Comparison of ENCODE assay signal across 25 cellular contexts in genomic region chr5:36631161-36631560, GRCh38. TPM values are rescaled to one million over a fixed set of nuclear protein-coding genes. Genes with fewer than 3 reads are reported as not detected.
DNase-seq lines count a peak whose midpoint lies in the region; ATAC-seq, FAIRE-seq and TF ChIP-seq lines count a peak whose summit lies in the region.
"Had no signal": no experiment of that assay in that cellular context is flagged by ENCODE, and none has a peak within 500 bp of the region (broad histone marks: within the 10 kb centered on the region; RNA-seq: fewer than 3 reads in every experiment).

No MANE protein-coding gene starts in this region.

- H3K27me3 ChIP-seq in left ventricle myocardium inferior (ENCODE audit: low read depth) (no peaks in the 10 kb centered on the region), OCI-LY3 (ENCODE audit: low read depth, low read length) (0 out of 2 replicates have a peak, but pooled peaks cover 5% of the 10 kb centered on the region), HAP-1 (ENCODE audit: low read depth) (no peaks in the 10 kb centered on the region)
- H3K27me3 ChIP-seq: SJCRH30 had no signal

- H3K9me3 ChIP-seq in left ventricle myocardium inferior (replicated peaks) = no peaks in the 10 kb centered on the region
- H3K9me3 ChIP-seq in OCI-LY3 (ENCODE audit: insufficient read depth, low read length) = no peaks in the 10 kb centered on the region
- H3K9me3 ChIP-seq in HAP-1 = no peaks in the 10 kb centered on the region
- H3K9me3 ChIP-seq: SJCRH30 had no signal

- no peak overlapping the region for H2AFZ ChIP-seq in OCI-LY3 (ENCODE audit: low read depth, low read length)

- no peaks in the 10 kb centered on the region for H4K20me1 ChIP-seq in OCI-LY3 (ENCODE audit: insufficient read depth, low read length)

- no peak for ATAC-seq in left cardiac atrium

- H3K79me2 ChIP-seq in OCI-LY3 (ENCODE audit: low read length) = no peaks in the 10 kb centered on the region

- H3K4me1 ChIP-seq in left ventricle myocardium inferior (peaks cover 59% of the 10 kb centered on the region), OCI-LY3 (ENCODE audit: low read length) (peaks cover 27% of the 10 kb centered on the region), HAP-1 (no peaks in the 10 kb centered on the region)
- H3K4me1 ChIP-seq: SJCRH30 had no signal

- no peak overlapping the region for H3K4me3 ChIP-seq in left ventricle myocardium inferior
- no peak overlapping the region for H3K4me3 ChIP-seq in OCI-LY3 (ENCODE audit: low read length)
- no peak overlapping the region for H3K4me3 ChIP-seq in HAP-1
- H3K4me3 ChIP-seq: SJCRH30 had no signal

- no peak overlapping the region for H3K9ac ChIP-seq in OCI-LY3 (ENCODE audit: low read length)
- H3K9ac ChIP-seq: KMS-11 had no signal

- intact Hi-C loops in left ventricle myocardium inferior (cut with micrococcal nuclease) = no loop called here
- intact Hi-C loops in left cardiac atrium (cut with DNase I) = no loop called here

- in situ Hi-C loops in HAP-1 (cut with MboI; ENCODE audit: low sequenced_read_pairs) = no loop called here

- DNase-seq in left ventricle myocardium inferior (no peak), left cardiac atrium (no peak), frontal cortex (ENCODE audit: low spot score in 2 of 2) (no peak), HAP-1 (ENCODE audit: low spot score in 2 of 2) (no peak), midbrain (lab: John Stamatoyannopoulos, UW) (no peak), NCI-H1694 treated with DMSO at 0.1 percent for 48 hours (lab: John Stamatoyannopoulos, UW) (no peak)
- DNase-seq: CD4-positive, CD25-positive, alpha-beta regulatory T cell; DMS79; NCI-H1048; NCI-H1417 treated with DMSO at 0.1 percent for 48 hours; NCI-H1930; NCI-H345; NCI-H524; NCI-H774; NK-92 treated with Interleukin-12 subunit alpha and Interleukin-12 subunit beta, amount 100 ng/mL, for 24 hours; OCI-M1; SJCRH30 had no signal

- H3K27ac ChIP-seq in left ventricle myocardium inferior (replicated peaks) (peak overlapping the region; percentile 37), OCI-LY3 (ENCODE audit: low read length) (no peak overlapping the region)
- H3K27ac ChIP-seq: HL-60, KMS-11, SJCRH30 had no signal

- peak; percentile 3 for FAIRE-seq in frontal cortex (lab: Jason Lieb, UNC)
- FAIRE-seq: A204.1, H54, RCC 7860 had no signal

- TF ChIP-seq CTCF in left ventricle myocardium inferior (IDR thresholded peaks at IDR 0.05; ENCODE audit: borderline replicate concordance) (no peak), OCI-LY3 (IDR thresholded peaks at IDR 0.05; ENCODE audit: low read depth, low read length) (no peak)

- H3K36me3 ChIP-seq in left ventricle myocardium inferior (peaks cover 34% of the 10 kb centered on the region), OCI-LY3 (replicated peaks; ENCODE audit: low read depth, low read length) (no peaks in the 10 kb centered on the region), HAP-1 (replicated peaks) (peaks cover 3% of the 10 kb centered on the region; the same call in 1 of the 2 replicates)
- H3K36me3 ChIP-seq: SJCRH30 had no signal

- peak overlapping the region; percentile 60 for H3K4me2 ChIP-seq in OCI-LY3 (ENCODE audit: low read length)
- H3K4me2 ChIP-seq: KMS-11 had no signal

RNA-seq across cellular contexts. Expression of gene SLC1A3, which starts 24.8 kb away (rescaled TPM):
- total RNA-seq in left ventricle myocardium inferior (144 TPM), left cardiac atrium (10 to 100 TPM; 44.9 to 66.6 TPM), frontal cortex (161 TPM)
- total RNA-seq: CD4-positive, CD25-positive, alpha-beta regulatory T cell; HT-29; T-helper 1 cell treated with Interleukin-12 subunit alpha and Interleukin-12 subunit beta and Interleukin-4 antibody, amounts not matched to agents 30 ng/mL and 1 ng/mL, for 36 hours had no signal
